8 cellular contexts compared by ENCODE assay signal in genomic region chr9:133061019-133061763, GRCh38. TPM values are rescaled to one million over a fixed set of nuclear protein-coding genes. Genes with fewer than 3 reads are reported as not detected.
DNase-seq lines count a peak whose midpoint lies in the region; ATAC-seq and TF ChIP-seq lines count a peak whose summit lies in the region.
"Not testable (repeated sequence)": the region's sequence is repeated elsewhere in the genome, so short reads cannot be mapped to it uniquely, and the experiment has no call there.

No MANE protein-coding gene starts in this region.

- H3K27me3 ChIP-seq in Loucy (ENCODE audit: insufficient read depth, low read length, poor library complexity, severe bottlenecking); heart left ventricle: not testable (repeated sequence)

- H3K36me3 ChIP-seq in Loucy (ENCODE audit: insufficient read depth, low read length) (peaks cover 16% of the 10 kb centered on the region; the same call in 1 of the 2 replicates), heart left ventricle (peaks cover 0 to 23% (median 14%) of the 10 kb centered on the region in 9 donors)

- H3K4me3 Mint-ChIP-seq in activated T-helper 2 cell treated with anti-CD3 and anti-CD28 coated beads, Interferon-gamma antibody, Interleukin-2, Interleukin-4, amounts not matched to agents 10 μg/mL and 5 μg/mL and 100 μg/mL, durations not matched to agents 14 hours and 24 hours and 36 hours (ENCODE audit: low read depth); mesothelial cell of epicardium; type B pancreatic cell: not testable (repeated sequence)

- H3K4me1 ChIP-seq in Loucy (ENCODE audit: insufficient read depth, low read length, poor library complexity, severe bottlenecking) (peaks cover 64% of the 10 kb centered on the region), heart left ventricle (peaks cover 0 to 27% (median 16%) of the 10 kb centered on the region in 12 donors)

- H3K9me3 Mint-ChIP-seq in activated T-helper 2 cell treated with anti-CD3 and anti-CD28 coated beads, Interferon-gamma antibody, Interleukin-2, Interleukin-4, amounts not matched to agents 10 μg/mL and 5 μg/mL and 100 μg/mL, durations not matched to agents 14 hours and 24 hours and 36 hours; mesothelial cell of epicardium; type B pancreatic cell: not testable (repeated sequence)

- peaks cover 38% of the 10 kb centered on the region for H3K4me1 Mint-ChIP-seq in activated T-helper 2 cell treated with anti-CD3 and anti-CD28 coated beads, Interferon-gamma antibody, Interleukin-2, Interleukin-4, amounts not matched to agents 10 μg/mL and 5 μg/mL and 100 μg/mL, durations not matched to agents 14 hours and 24 hours and 36 hours (ENCODE audit: low read depth)
- peaks cover 19% of the 10 kb centered on the region for H3K4me1 Mint-ChIP-seq in mesothelial cell of epicardium
- H3K4me1 Mint-ChIP-seq in type B pancreatic cell (ENCODE audit: unreplicated experiment), result peaks cover 10% of the 10 kb centered on the region

- H3K9me2 ChIP-seq in Loucy (replicated peaks; ENCODE audit: low read depth, low read length), result not testable (repeated sequence)

- DNase-seq in GM03348 (ENCODE audit: low spot score) (peak; percentile 34), NCI-H69 (lab: John Stamatoyannopoulos, UW) (peak; percentile 59), cerebellum (ENCODE audit: low spot score) (peak; percentile 60)
- DNase-seq in activated T-helper 2 cell treated with anti-CD3 and anti-CD28 coated beads, Interferon-gamma antibody, Interleukin-2, Interleukin-4, amounts not matched to agents 10 μg/mL and 5 μg/mL and 100 μg/mL, durations not matched to agents 14 hours and 24 hours and 36 hours (ENCODE audit: low spot score); heart left ventricle; mesothelial cell of epicardium (ENCODE audit: low spot score in 2 of 2, unreplicated experiment in 2 of 2); type B pancreatic cell (ENCODE audit: extremely low spot score, unreplicated experiment): not testable (repeated sequence)

- H3K27ac Mint-ChIP-seq in activated T-helper 2 cell treated with anti-CD3 and anti-CD28 coated beads, Interferon-gamma antibody, Interleukin-2, Interleukin-4, amounts not matched to agents 10 μg/mL and 5 μg/mL and 100 μg/mL, durations not matched to agents 14 hours and 24 hours and 36 hours, result peak overlapping the region; percentile 65
- H3K27ac Mint-ChIP-seq in mesothelial cell of epicardium (peak overlapping the region; percentile 89), type B pancreatic cell (peak overlapping the region; percentile 68)

- not testable (repeated sequence) for H3K9me3 ChIP-seq in Loucy (ENCODE audit: insufficient read depth, low read depth, low read length); heart left ventricle

- H3K27ac ChIP-seq in heart left ventricle, result peak overlapping the region in 9 of 12 donors; percentile 6 to 74 (median 52)

- H3K9ac ChIP-seq in Loucy (ENCODE audit: low read depth, low read length, poor library complexity, severe bottlenecking), result peak overlapping the region; percentile 96

- peaks cover 17% of the 10 kb centered on the region for H3K36me3 Mint-ChIP-seq in activated T-helper 2 cell treated with anti-CD3 and anti-CD28 coated beads, Interferon-gamma antibody, Interleukin-2, Interleukin-4, amounts not matched to agents 10 μg/mL and 5 μg/mL and 100 μg/mL, durations not matched to agents 14 hours and 24 hours and 36 hours (ENCODE audit: low read depth)
- not testable (repeated sequence) for H3K36me3 Mint-ChIP-seq in mesothelial cell of epicardium, type B pancreatic cell

- not testable (repeated sequence) for H2AFZ ChIP-seq in Loucy (ENCODE audit: low read length)

- peak overlapping the region; percentile 52 for H3K4me3 ChIP-seq in Loucy (ENCODE audit: low read length, poor library complexity, severe bottlenecking)
- not testable (repeated sequence) for H3K4me3 ChIP-seq in heart left ventricle

- not testable (repeated sequence) for H3K79me2 ChIP-seq in Loucy (ENCODE audit: insufficient read depth, low read length)

- 35 to 46% (median 40%) methylated on average over 9 to 14 of the region's 14 CpGs for WGBS in heart left ventricle, 4 donors

- TF ChIP-seq POLR2A in heart left ventricle (IDR thresholded peaks at IDR 0.05), result not testable (repeated sequence)

- not testable (repeated sequence) for H3K27me3 Mint-ChIP-seq in activated T-helper 2 cell treated with anti-CD3 and anti-CD28 coated beads, Interferon-gamma antibody, Interleukin-2, Interleukin-4, amounts not matched to agents 10 μg/mL and 5 μg/mL and 100 μg/mL, durations not matched to agents 14 hours and 24 hours and 36 hours (ENCODE audit: low read depth); mesothelial cell of epicardium (ENCODE audit: low read depth); type B pancreatic cell

- TF ChIP-seq CTCF in Loucy (conservative IDR thresholded peaks at IDR 0.05; ENCODE audit: low read length); heart left ventricle (IDR thresholded peaks at IDR 0.05); mesothelial cell of epicardium (IDR thresholded peaks at IDR 0.05; ENCODE audit: unreplicated experiment); type B pancreatic cell (conservative IDR thresholded peaks at IDR 0.05): not testable (repeated sequence)

- peak; percentile 29 to 67 (median 50) for ATAC-seq in heart left ventricle

- not testable (repeated sequence) for H3F3A ChIP-seq in Loucy (ENCODE audit: low read depth)

- H4K20me1 ChIP-seq in Loucy (ENCODE audit: insufficient read depth, low read length, poor library complexity, severe bottlenecking), result not testable (repeated sequence)

- intact Hi-C loops in activated T-helper 2 cell treated with anti-CD3 and anti-CD28 coated beads, Interferon-gamma antibody, Interleukin-2, Interleukin-4, amounts not matched to agents 10 μg/mL and 5 μg/mL and 100 μg/mL, durations not matched to agents 14 hours and 24 hours and 36 hours (cut with micrococcal nuclease); heart left ventricle (cut with DNase I): not testable (repeated sequence)

- H3K4me2 ChIP-seq in Loucy (ENCODE audit: low read depth, low read length, poor library complexity, severe bottlenecking), result peak overlapping the region; percentile 97

RNA-seq across cellular contexts. Expression of gene CEL, which starts 0.6 kb away (rescaled TPM):
- 2.0 and 2.1 TPM in 2 replicates for total RNA-seq in activated T-helper 2 cell treated with anti-CD3 and anti-CD28 coated beads, Interferon-gamma antibody, Interleukin-2, Interleukin-4, amounts not matched to agents 10 μg/mL and 5 μg/mL and 100 μg/mL, durations not matched to agents 14 hours and 24 hours and 36 hours
- total RNA-seq in cerebellum (0.73 TPM), heart left ventricle (1 to 10 TPM; 1.1 to 4.0 (median 2.8) TPM), mesothelial cell of epicardium (4.3 to 5.0 TPM (median 4.6 TPM) in 3 replicates), type B pancreatic cell (ENCODE audit: low replicate concordance) (4.5 and 4.9 TPM in 2 replicates)
- polyA plus RNA-seq in heart left ventricle, result 1 to 10 TPM in 1 of 2 donors, under 1 TPM in 1; 0.61 to 2.1 TPM

RNA-seq across cellular contexts. Expression of gene GTF3C5, which starts 30.4 kb away (rescaled TPM):
- 81.6 and 89.7 TPM in 2 replicates for total RNA-seq in activated T-helper 2 cell treated with anti-CD3 and anti-CD28 coated beads, Interferon-gamma antibody, Interleukin-2, Interleukin-4, amounts not matched to agents 10 μg/mL and 5 μg/mL and 100 μg/mL, durations not matched to agents 14 hours and 24 hours and 36 hours
- 26.5 TPM for total RNA-seq in cerebellum
- 10 to 100 TPM; 22.9 to 45.8 (median 34.5) TPM for total RNA-seq in heart left ventricle
- 10 to 100 TPM; 46.7 to 51.7 TPM for polyA plus RNA-seq in heart left ventricle
- 80.0 to 85.3 TPM (median 80.2 TPM) in 3 replicates for total RNA-seq in mesothelial cell of epicardium
- total RNA-seq in type B pancreatic cell (ENCODE audit: low replicate concordance), result 64.3 and 83.6 TPM in 2 replicates

RNA-seq across cellular contexts. Expression of gene RALGDS, which starts 59.8 kb away (rescaled TPM):
- total RNA-seq in activated T-helper 2 cell treated with anti-CD3 and anti-CD28 coated beads, Interferon-gamma antibody, Interleukin-2, Interleukin-4, amounts not matched to agents 10 μg/mL and 5 μg/mL and 100 μg/mL, durations not matched to agents 14 hours and 24 hours and 36 hours, result 78.8 and 85.8 TPM in 2 replicates
- total RNA-seq in cerebellum (83.9 TPM), heart left ventricle (10 to 100 TPM; 17.8 to 70.1 (median 26.6) TPM), mesothelial cell of epicardium (78.9 to 83.5 TPM (median 82.9 TPM) in 3 replicates), type B pancreatic cell (ENCODE audit: low replicate concordance) (64.8 and 86.3 TPM in 2 replicates)
- polyA plus RNA-seq in heart left ventricle, result 10 to 100 TPM; 18.3 to 24.8 TPM
